In the genomic region with DNA sequence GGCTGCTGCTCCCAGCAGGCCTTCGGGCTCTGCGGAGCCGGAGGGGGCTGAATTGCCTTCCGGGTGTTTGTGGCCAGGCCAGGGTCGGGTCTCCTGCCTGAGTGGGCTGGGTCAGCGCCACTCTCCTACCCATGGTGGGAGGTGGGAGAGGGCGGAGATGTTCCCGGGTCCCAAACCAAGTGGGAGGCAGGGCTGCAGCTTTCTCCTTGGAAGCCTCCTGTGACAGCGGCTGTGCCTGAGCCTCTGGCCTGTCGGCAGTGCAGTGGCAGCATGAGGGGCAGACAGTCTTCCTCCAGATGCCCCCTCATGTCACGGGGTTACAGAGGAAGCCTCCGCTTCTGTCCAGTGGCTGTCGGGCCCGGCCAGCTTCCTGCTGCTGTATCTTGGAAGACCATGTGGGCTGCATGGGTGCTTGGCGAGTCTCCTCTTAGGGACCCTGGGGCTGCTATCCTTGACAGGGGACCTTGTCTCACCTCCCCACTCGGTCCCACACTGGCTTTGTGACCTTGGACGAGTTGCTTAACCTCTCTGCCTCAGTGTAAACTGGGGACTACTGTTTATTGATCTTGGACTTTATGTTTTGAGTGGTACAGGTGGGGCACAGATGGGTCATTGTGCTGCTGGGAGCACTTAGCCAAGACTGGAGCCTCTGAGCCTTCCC, we compare ENCODE assay signal across 8 cellular contexts. TPM values are rescaled to one million over a fixed set of nuclear protein-coding genes. Genes with fewer than 3 reads are reported as not detected.
DNase-seq lines count a peak whose midpoint lies in the region; ATAC-seq and TF ChIP-seq lines count a peak whose summit lies in the region.

No MANE protein-coding gene starts in this region.

- peaks cover 25% of the 10 kb centered on the region for H3K36me3 Mint-ChIP-seq in activated CD4-positive, alpha-beta T cell treated with anti-CD3 and anti-CD28 coated beads, Interleukin-2, amount 10 ng/mL, durations not matched to agents 24 days and 14 days (ENCODE audit: low read depth)

- H3K36me3 ChIP-seq in mesodermal cell (ENCODE audit: control insufficient read depth, insufficient read depth, low read length) = peaks cover 56% of the 10 kb centered on the region
- no peaks in the 10 kb centered on the region for H3K36me3 ChIP-seq in tibial artery

- peak; percentile 73 for DNase-seq in activated CD4-positive, alpha-beta T cell treated with anti-CD3 and anti-CD28 coated beads, Interleukin-2, amount 10 ng/mL, durations not matched to agents 24 days and 14 days
- no peak for DNase-seq in activated CD4-positive, alpha-beta T cell treated with anti-CD3 and anti-CD28 coated beads for 1 hour
- DNase-seq in cardiac fibroblast (ENCODE audit: low read depth in 2 of 2) (no peak), tibial artery (no peak), KBM-7 (no peak), RKO (ENCODE audit: low spot score) (no peak)

- peaks cover 30% of the 10 kb centered on the region for H3K4me1 ChIP-seq in mesodermal cell (ENCODE audit: control insufficient read depth, insufficient read depth, low read length, poor library complexity, severe bottlenecking)
- peaks cover 11 to 65% (median 51%) of the 10 kb centered on the region in 4 donors for H3K4me1 ChIP-seq in tibial artery

- H3K27me3 ChIP-seq in tibial artery = no peaks in the 10 kb centered on the region

- H3K27ac Mint-ChIP-seq in activated CD4-positive, alpha-beta T cell treated with anti-CD3 and anti-CD28 coated beads, Interleukin-2, amount 10 ng/mL, durations not matched to agents 24 days and 14 days = peak overlapping the region; percentile 91

- WGBS in mesodermal cell (ENCODE audit: insufficient coverage in 2 of 2), 2 experiments = 76 to 93% methylated on average over 13 to 14 of the region's 17 CpGs

- H3K27ac ChIP-seq in mesodermal cell (ENCODE audit: low read depth, low read length, severe bottlenecking) = no peak overlapping the region
- H3K27ac ChIP-seq in tibial artery = peak overlapping the region; percentile 90 to 94

- no peaks in the 10 kb centered on the region for H3K9me3 Mint-ChIP-seq in activated CD4-positive, alpha-beta T cell treated with anti-CD3 and anti-CD28 coated beads, Interleukin-2, amount 10 ng/mL, durations not matched to agents 24 days and 14 days

- intact Hi-C loops in activated CD4-positive, alpha-beta T cell treated with anti-CD3 and anti-CD28 coated beads, Interleukin-2, amount 10 ng/mL, durations not matched to agents 24 days and 14 days (cut with micrococcal nuclease) = no loop called here
- intact Hi-C loops in tibial artery (cut with DNase I; ENCODE audit: low total_unique reads) = loop anchor here (5.0 kb wide), 2 partner anchors 35 to 80 kb away; no protein-coding TSS in a partner anchor

- in situ Hi-C loops in KBM-7 (cut with MboI; ENCODE audit: low pct_unique_long_range_greater_than_20kb, low sequenced_read_pairs) = no loop called here

- H3K27me3 Mint-ChIP-seq in activated CD4-positive, alpha-beta T cell treated with anti-CD3 and anti-CD28 coated beads, Interleukin-2, amount 10 ng/mL, durations not matched to agents 24 days and 14 days = no peaks in the 10 kb centered on the region

- H3K9me3 ChIP-seq in mesodermal cell (ENCODE audit: control insufficient read depth, low read length) (no peaks in the 10 kb centered on the region), tibial artery (no peaks in the 10 kb centered on the region)

- peak overlapping the region; percentile 93 for H3K4me3 Mint-ChIP-seq in activated CD4-positive, alpha-beta T cell treated with anti-CD3 and anti-CD28 coated beads, Interleukin-2, amount 10 ng/mL, durations not matched to agents 24 days and 14 days

- peak overlapping the region; percentile 75 to 89 for H3K4me3 ChIP-seq in cardiac fibroblast (replicated peaks in 1 of 2; ENCODE audit: low read depth in 2 of 2, low read length in 2 of 2)
- H3K4me3 ChIP-seq in mesodermal cell (ENCODE audit: extremely low read depth, insufficient read depth, low read length, poor library complexity, severe bottlenecking) = peak overlapping the region; percentile 83
- peak overlapping the region; percentile 84 to 88 for H3K4me3 ChIP-seq in tibial artery

- ATAC-seq in GM18861 (IDR thresholded peaks at IDR 0.05; ENCODE audit: unreplicated experiment) = no peak

- peaks cover 56% of the 10 kb centered on the region for H3K4me1 Mint-ChIP-seq in activated CD4-positive, alpha-beta T cell treated with anti-CD3 and anti-CD28 coated beads, Interleukin-2, amount 10 ng/mL, durations not matched to agents 24 days and 14 days

- TF ChIP-seq CTCF in cardiac fibroblast (IDR thresholded peaks at IDR 0.05; ENCODE audit: low read depth, low read length) (no peak), tibial artery (IDR thresholded peaks at IDR 0.05) (no peak)

RNA-seq across cellular contexts. Expression of gene SKI, which starts 4.3 kb away (rescaled TPM):
- total RNA-seq in activated CD4-positive, alpha-beta T cell treated with anti-CD3 and anti-CD28 coated beads, Interleukin-2, amount 10 ng/mL, durations not matched to agents 24 days and 14 days = 40.7 and 41.1 TPM in 2 replicates
- polyA plus RNA-seq in mesodermal cell (2013, experiment 1 of 2) = 38.8 TPM
- polyA plus RNA-seq in mesodermal cell (2013, experiment 2 of 2) = 30.8 TPM

RNA-seq across cellular contexts. Expression of gene FAAP20, which starts 37.8 kb away (rescaled TPM):
- total RNA-seq in activated CD4-positive, alpha-beta T cell treated with anti-CD3 and anti-CD28 coated beads, Interleukin-2, amount 10 ng/mL, durations not matched to agents 24 days and 14 days = 55.8 and 60.3 TPM in 2 replicates
- 106 TPM for polyA plus RNA-seq in mesodermal cell (2013, experiment 1 of 2)
- polyA plus RNA-seq in mesodermal cell (2013, experiment 2 of 2) = 81.5 TPM
